In genomic region chr1:32650157-32650751, GRCh38 we compare ENCODE assay signal across 8 cellular contexts. TPM values are rescaled to one million over a fixed set of nuclear protein-coding genes. Genes with fewer than 3 reads are reported as not detected.
A peak's percentile ranks its signal among the peaks of the same experiment; 100 is the strongest.
DNase-seq lines count a peak whose midpoint lies in the region; ATAC-seq, FAIRE-seq and TF ChIP-seq lines count a peak whose summit lies in the region.

Gene ZBTB8OS (minus strand): TSS chr1:32650550. CDS start chr1:32650529, 21 bp downstream.

- no peaks in the 10 kb centered on the region for H3K9me3 Mint-ChIP-seq in activated CD4-positive, alpha-beta T cell treated with anti-CD3 and anti-CD28 coated beads for 36 hours (ENCODE audit: low read depth)

- peak; percentile 47 for FAIRE-seq in colon (lab: Jason Lieb, UNC)

- ATAC-seq in GM19043 (IDR thresholded peaks at IDR 0.05; ENCODE audit: low read depth, unreplicated experiment) (peak; percentile 56), HG03432 (IDR thresholded peaks at IDR 0.05; ENCODE audit: unreplicated experiment) (peak; percentile 63)
- ATAC-seq in activated CD4-positive, alpha-beta T cell treated with anti-CD3 and anti-CD28 coated beads for 36 hours = peak; percentile 80

- CTCF ChIA-PET in activated CD4-positive, alpha-beta T cell treated with anti-CD3 and anti-CD28 coated beads for 36 hours (lab: Charles Lee) = interaction anchor here (0.8 to 2.1 kb wide), 4 partner anchors 10 to 132 kb away, joined by 3 to 15 read pairs (median 3); no protein-coding TSS in a partner anchor

- no peak for TF ChIP-seq CTCF in AG10803 (conservative IDR thresholded peaks at IDR 0.05; ENCODE audit: low read length)

- peak within 1 kb of the TSS; percentile 90 for H3K4me3 Mint-ChIP-seq in activated CD4-positive, alpha-beta T cell treated with anti-CD3 and anti-CD28 coated beads for 36 hours

- intact Hi-C loops in activated CD4-positive, alpha-beta T cell treated with anti-CD3 and anti-CD28 coated beads for 36 hours (cut with DNase I, micrococcal nuclease) = loop anchor here (1.0 to 10.0 kb wide), 13 partner anchors 27 to 1005 kb away; partner anchors contain the start of genes BSDC1 (in 1 of the 2), EIF3I (in 1 of the 2), KHDRBS1 (in 1 of the 2) and KPNA6 (in 1 of the 2)

- peaks cover 42% of the 10 kb centered on the region for H3K36me3 Mint-ChIP-seq in activated CD4-positive, alpha-beta T cell treated with anti-CD3 and anti-CD28 coated beads for 36 hours (ENCODE audit: low read depth)

- H3K27ac Mint-ChIP-seq in activated CD4-positive, alpha-beta T cell treated with anti-CD3 and anti-CD28 coated beads for 36 hours = peak within 1 kb of the TSS; percentile 99

- no peaks in the 10 kb centered on the region for H3K27me3 Mint-ChIP-seq in activated CD4-positive, alpha-beta T cell treated with anti-CD3 and anti-CD28 coated beads for 36 hours

- POLR2A ChIA-PET in activated CD4-positive, alpha-beta T cell treated with anti-CD3 and anti-CD28 coated beads for 36 hours (lab: Charles Lee) = interaction anchor here (0.5 to 1.1 kb wide), 7 partner anchors 25 to 576 kb away, joined by 3 to 4 read pairs (median 3); partner anchors contain the start of gene BSDC1

- DNase-seq in AG10803 (ENCODE audit: low read depth) (peak; percentile 92), NCI-H524 (lab: John Stamatoyannopoulos, UW) (peak; percentile 87 to 92), kidney tubule cell (ENCODE audit: low spot score) (peak; percentile 96)
- peak; percentile 91 for DNase-seq in activated CD4-positive, alpha-beta T cell treated with anti-CD3 and anti-CD28 coated beads for 36 hours
- peak; percentile 71 to 78 (median 72) for DNase-seq in stimulated activated CD4-positive, alpha-beta T cell treated with anti-CD3 and anti-CD28 coated beads, Interleukin-1b, Interleukin-23, amount 100 ng/mL, for 24 hours (ENCODE audit: low read depth in 4 of 4, low spot score in 1 of 4)

- peaks cover 45% of the 10 kb centered on the region for H3K4me1 Mint-ChIP-seq in activated CD4-positive, alpha-beta T cell treated with anti-CD3 and anti-CD28 coated beads for 36 hours

- H3K4me3 ChIP-seq in AG10803 (ENCODE audit: low read length) = peak within 1 kb of the TSS; percentile 83

RNA-seq across cellular contexts. Expression of gene ZBTB8OS, which starts in this region (rescaled TPM):
- total RNA-seq in activated CD4-positive, alpha-beta T cell treated with anti-CD3 and anti-CD28 coated beads for 36 hours = 10 to 100 TPM; 61.2 to 63.5 TPM

Comparison
In these comparisons a context has a peak if more than half of its experiments do, and no peak if none do; other contexts are left out.
1. Peak in every context shown above with its lines: DNase-seq, ATAC-seq and H3K4me3 ChIP-seq.